11 cellular contexts compared by ENCODE assay signal in the genomic region with DNA sequence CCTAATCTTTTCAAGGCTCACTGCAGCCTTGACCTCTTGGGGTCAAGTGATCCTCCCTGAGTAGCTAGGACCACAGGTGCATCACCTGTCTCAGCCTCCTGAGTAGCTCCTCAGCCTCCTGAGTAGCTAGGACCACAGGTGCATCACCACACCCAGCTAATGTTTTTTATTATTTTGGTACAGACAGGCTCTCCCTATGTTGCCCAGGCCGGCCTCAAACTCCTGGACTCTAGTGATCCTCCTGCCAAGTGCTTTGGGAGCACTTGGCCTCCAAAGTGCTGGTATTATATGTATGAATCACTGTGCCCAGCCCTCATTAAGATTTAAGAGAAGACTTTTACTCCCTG. TPM values are rescaled to one million over a fixed set of nuclear protein-coding genes. Genes with fewer than 3 reads are reported as not detected.
DNase-seq lines count a peak whose midpoint lies in the region; ATAC-seq and TF ChIP-seq lines count a peak whose summit lies in the region.
"Had no signal": no experiment of that assay in that cellular context is flagged by ENCODE, and none has a peak within 500 bp of the region (broad histone marks: within the 10 kb centered on the region; RNA-seq: fewer than 3 reads in every experiment).

No MANE protein-coding gene starts in this region.

- peaks cover 6% of the 10 kb centered on the region for H3K9me3 Mint-ChIP-seq in activated T-cell treated with anti-CD3 and anti-CD28 coated beads, Interleukin-2, amount 50 U/mL, for 24 hours
- H3K9me3 Mint-ChIP-seq in activated naive CD4-positive, alpha-beta T cell treated with anti-CD3 and anti-CD28 coated beads, Interleukin-2, amount 50 U/mL, for 24 hours = no peaks in the 10 kb centered on the region
- peaks cover 0 to 4% of the 10 kb centered on the region in 2 donors for H3K9me3 Mint-ChIP-seq in stimulated activated naive CD8-positive, alpha-beta T cell treated with anti-CD3 and anti-CD28 coated beads, Interleukin-15, amount 100 ng/mL, for 72 hours

- WGBS in adrenal gland, 4 donors = 81 to 100% (median 90%) methylated on average over 1 of the region's 1 CpG

- peak overlapping the region; percentile 100 for H3K27ac Mint-ChIP-seq in activated T-cell treated with anti-CD3 and anti-CD28 coated beads, Interleukin-2, amount 50 U/mL, for 24 hours
- H3K27ac Mint-ChIP-seq in activated naive CD4-positive, alpha-beta T cell treated with anti-CD3 and anti-CD28 coated beads, Interleukin-2, amount 50 U/mL, for 24 hours = peak overlapping the region; percentile 100
- peak overlapping the region; percentile 88 to 99 for H3K27ac Mint-ChIP-seq in stimulated activated naive CD8-positive, alpha-beta T cell treated with anti-CD3 and anti-CD28 coated beads, Interleukin-15, amount 100 ng/mL, for 72 hours

- no peaks in the 10 kb centered on the region for H3K36me3 ChIP-seq in adrenal gland (replicated peaks in 1 of 2)

- no peaks in the 10 kb centered on the region for H3K9me3 ChIP-seq in adrenal gland (replicated peaks in 1 of 3)
- H3K9me3 ChIP-seq: mucosa of descending colon had no signal

- H3K27me3 ChIP-seq in adrenal gland = no peaks in the 10 kb centered on the region

- DNase-seq in activated T-cell treated with anti-CD3 and anti-CD28 coated beads, Interleukin-2, amount 50 U/mL, for 24 hours = peak; percentile 68
- DNase-seq in activated T-cell treated with anti-CD3 and anti-CD28 coated beads, Interleukin-2, amount 50 U/mL, for 1 hour = no peak
- peak in 1 of 2 donors; percentile 27 for DNase-seq in stimulated activated naive CD8-positive, alpha-beta T cell treated with anti-CD3 and anti-CD28 coated beads, Interleukin-15, amount 100 ng/mL, for 72 hours
- DNase-seq in adrenal gland = no peak
- DNase-seq in NCI-H524 treated with DMSO at 0.1 percent for 48 hours (lab: John Stamatoyannopoulos, UW) = no peak
- no peak for DNase-seq in NCI-H345 treated with DMSO at 0.1 percent for 48 hours (lab: John Stamatoyannopoulos, UW; ENCODE audit: unreplicated experiment)
- DNase-seq: mucosa of descending colon, NCI-H1436 treated with DMSO at 0.1 percent for 48 hours, right cardiac atrium had no signal

- no peaks in the 10 kb centered on the region for H3K4me1 ChIP-seq in adrenal gland (replicated peaks in 1 of 2)

- peak overlapping the region; percentile 40 for H3K4me3 Mint-ChIP-seq in activated T-cell treated with anti-CD3 and anti-CD28 coated beads, Interleukin-2, amount 50 U/mL, for 24 hours
- peak overlapping the region; percentile 60 for H3K4me3 Mint-ChIP-seq in activated naive CD4-positive, alpha-beta T cell treated with anti-CD3 and anti-CD28 coated beads, Interleukin-2, amount 50 U/mL, for 24 hours
- peak overlapping the region; percentile 61 to 64 for H3K4me3 Mint-ChIP-seq in stimulated activated naive CD8-positive, alpha-beta T cell treated with anti-CD3 and anti-CD28 coated beads, Interleukin-15, amount 100 ng/mL, for 72 hours

- intact Hi-C loops in adrenal gland (cut with DNase I) = no loop called here

- H3K36me3 Mint-ChIP-seq in activated T-cell treated with anti-CD3 and anti-CD28 coated beads, Interleukin-2, amount 50 U/mL, for 24 hours (ENCODE audit: low read depth) = no peaks in the 10 kb centered on the region
- no peaks in the 10 kb centered on the region for H3K36me3 Mint-ChIP-seq in activated naive CD4-positive, alpha-beta T cell treated with anti-CD3 and anti-CD28 coated beads, Interleukin-2, amount 50 U/mL, for 24 hours

- H3K27me3 Mint-ChIP-seq in activated T-cell treated with anti-CD3 and anti-CD28 coated beads, Interleukin-2, amount 50 U/mL, for 24 hours = no peaks in the 10 kb centered on the region
- H3K27me3 Mint-ChIP-seq in activated naive CD4-positive, alpha-beta T cell treated with anti-CD3 and anti-CD28 coated beads, Interleukin-2, amount 50 U/mL, for 24 hours = no peaks in the 10 kb centered on the region
- H3K27me3 Mint-ChIP-seq in stimulated activated naive CD8-positive, alpha-beta T cell treated with anti-CD3 and anti-CD28 coated beads, Interleukin-15, amount 100 ng/mL, for 72 hours = no peaks in the 10 kb centered on the region

- no peak overlapping the region for H3K4me3 ChIP-seq in adrenal gland
- H3K4me3 ChIP-seq: mucosa of descending colon had no signal

- H3K4me1 Mint-ChIP-seq in activated T-cell treated with anti-CD3 and anti-CD28 coated beads, Interleukin-2, amount 50 U/mL, for 24 hours (ENCODE audit: low read depth) = peaks cover 86% of the 10 kb centered on the region
- H3K4me1 Mint-ChIP-seq in activated naive CD4-positive, alpha-beta T cell treated with anti-CD3 and anti-CD28 coated beads, Interleukin-2, amount 50 U/mL, for 24 hours = peaks cover 67% of the 10 kb centered on the region
- peaks cover 87% of the 10 kb centered on the region for H3K4me1 Mint-ChIP-seq in stimulated activated naive CD8-positive, alpha-beta T cell treated with anti-CD3 and anti-CD28 coated beads, Interleukin-15, amount 100 ng/mL, for 72 hours

- TF ChIP-seq POLR2A in adrenal gland (IDR thresholded peaks at IDR 0.05) = no peak

- no peak for TF ChIP-seq CTCF in adrenal gland (IDR thresholded peaks at IDR 0.05)

- no peak overlapping the region for H3K27ac ChIP-seq in adrenal gland

- peak; percentile 2 for ATAC-seq in HG03066 (IDR thresholded peaks at IDR 0.05; ENCODE audit: low read depth, unreplicated experiment)
- ATAC-seq in stimulated activated naive CD8-positive, alpha-beta T cell treated with anti-CD3 and anti-CD28 coated beads, Interleukin-15, amount 100 ng/mL, for 72 hours = no peak
- ATAC-seq: mucosa of descending colon, right cardiac atrium had no signal

RNA-seq across cellular contexts. Expression of a gene that starts 58.5 kb away (rescaled TPM):
- 10 to 100 TPM; 24.9 to 41.9 (median 28.3) TPM for total RNA-seq in adrenal gland
- 10 to 100 TPM; 11.3 to 26.0 (median 17.3) TPM for polyA plus RNA-seq in adrenal gland
